10 cellular contexts compared by ENCODE assay signal in genomic region chr9:27276182-27277030, GRCh38. TPM values are rescaled to one million over a fixed set of nuclear protein-coding genes. Genes with fewer than 3 reads are reported as not detected.
DNase-seq lines count a peak whose midpoint lies in the region; ATAC-seq and TF ChIP-seq lines count a peak whose summit lies in the region.
"Had no signal": no experiment of that assay in that cellular context is flagged by ENCODE, and none has a peak within 500 bp of the region (broad histone marks: within the 10 kb centered on the region; RNA-seq: fewer than 3 reads in every experiment).

No MANE protein-coding gene starts in this region.

- no peak overlapping the region for H3K27ac ChIP-seq in stomach

- no peaks in the 10 kb centered on the region for H3K9me3 ChIP-seq in stomach

- peaks cover 0 to 18% (median 9%) of the 10 kb centered on the region in 4 donors for H3K4me1 ChIP-seq in stomach

- 41 to 48% (median 42%) methylated on average over 13 of the region's 13 CpGs for WGBS in stomach, 5 donors

- TF ChIP-seq EP300 in stomach (IDR thresholded peaks at IDR 0.05), result no peak

- intact Hi-C loops in stomach (cut with DNase I; ENCODE audit: low total_unique reads), result loop anchor here (10.0 kb wide), 1 partner anchor 242 kb away; no protein-coding TSS in a partner anchor

- in situ Hi-C loops in astrocyte of the spinal cord (cut with HindIII; ENCODE audit: low sequenced_read_pairs), result no loop called here

- H3K4me3 ChIP-seq in astrocyte of the spinal cord (ENCODE audit: low read depth, low read length) (no peak overlapping the region), stomach (peak overlapping the region in 1 of 4 donors; percentile 6)

- peak; percentile 55 for TF ChIP-seq CTCF in astrocyte of the spinal cord (IDR thresholded peaks at IDR 0.05; ENCODE audit: low read depth, low read length)
- TF ChIP-seq CTCF in stomach (IDR thresholded peaks at IDR 0.05), result peak in 5 of 7 experiments; percentile 16 to 90 (median 64)

- no peaks in the 10 kb centered on the region for H3K27me3 ChIP-seq in stomach

- peak; percentile 56 for ATAC-seq in HG02981 (IDR thresholded peaks at IDR 0.05; ENCODE audit: unreplicated experiment)

- H3K36me3 ChIP-seq in stomach, result no peaks in the 10 kb centered on the region

- TF ChIP-seq POLR2A in stomach (IDR thresholded peaks at IDR 0.05), result no peak

- DNase-seq in NCI-H510A treated with DMSO at 0.1 percent for 48 hours (lab: John Stamatoyannopoulos, UW) (peak; percentile 51), NCI-H510A (lab: John Stamatoyannopoulos, UW) (no peak), NCI-H345 (lab: John Stamatoyannopoulos, UW) (peak; percentile 76), astrocyte of the spinal cord (ENCODE audit: low read depth, low spot score) (peak; percentile 78), inferior parietal cortex (ENCODE audit: extremely low spot score) (peak; percentile 87), stomach (no peak), NOMO-1 treated with dmso at 0.1 percent for 144 hours (lab: John Stamatoyannopoulos, UW; ENCODE audit: unreplicated experiment) (no peak)
- DNase-seq: stimulated activated naive B cell treated with anti-CD40 and anti-IgM and Interleukin-4, amounts not matched to agents 10 μg/mL and 1 μg/mL and 100 μg/mL, for 72 hours had no signal

RNA-seq across cellular contexts. Expression of gene EQTN, which starts 20.5 kb away (rescaled TPM):
- 1 to 10 TPM in 2 of 5 donors, not detected in 3; 1.0 to 2.4 TPM for total RNA-seq in stomach
- not detected for polyA plus RNA-seq in stomach
- total RNA-seq: CD8-positive, alpha-beta memory T cell had no signal
- polyA plus RNA-seq: CD8-positive, alpha-beta memory T cell had no signal

Comparison
In these comparisons a context has a peak if more than half of its experiments do, and no peak if none do; other contexts are left out.
1. DNase-seq: peak in NCI-H510A treated with DMSO at 0.1 percent for 48 hours (single experiment), NCI-H345 (single experiment), astrocyte of the spinal cord (single experiment) and inferior parietal cortex (single experiment); none in NCI-H510A (single experiment), stomach (single experiment) and NOMO-1 treated with dmso at 0.1 percent for 144 hours (single experiment).